In the genomic region with DNA sequence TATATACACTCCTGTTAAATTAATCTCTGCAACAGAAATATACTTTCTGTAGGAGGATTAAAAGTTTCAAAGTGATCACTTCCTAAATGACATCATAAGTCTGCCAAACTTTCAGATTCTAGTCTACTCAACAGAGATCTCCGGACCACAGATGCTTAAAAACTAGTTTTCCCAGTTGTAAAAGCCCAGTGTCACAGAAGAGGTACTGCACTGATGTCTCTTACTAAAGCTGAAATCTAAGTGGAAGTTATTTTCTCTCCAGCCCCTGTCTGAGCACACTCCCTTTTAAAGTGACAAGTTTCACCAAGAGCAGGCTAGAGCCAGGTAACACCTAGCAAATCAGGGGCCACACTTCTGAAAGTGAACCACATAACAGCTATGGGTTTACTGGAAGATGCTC, we compare ENCODE assay signal across 9 cellular contexts.
DNase-seq lines count a peak whose midpoint lies in the region; ATAC-seq, FAIRE-seq and TF ChIP-seq lines count a peak whose summit lies in the region.
"Had no signal": no experiment of that assay in that cellular context is flagged by ENCODE, and none has a peak within 500 bp of the region (broad histone marks: within the 10 kb centered on the region; RNA-seq: fewer than 3 reads in every experiment).

No MANE protein-coding gene starts in this region.

- H2BK5ac ChIP-seq in mesendoderm (ENCODE audit: low read length), result peak overlapping the region; percentile 12

- no peak overlapping the region for H3K9ac ChIP-seq in mesendoderm (ENCODE audit: low read length)

- no TSS peak for BruUV-seq in OCI-LY7 (replicated peaks; lab: Mats Ljungman, UMichigan)

- POLR2A ChIA-PET in OCI-LY7 (lab: Charles Lee), result interaction anchor here (1.0 kb wide), 1 partner anchor 43 kb away, joined by 3 read pairs; no protein-coding TSS in a partner anchor

- H3K56ac ChIP-seq in mesendoderm (ENCODE audit: low read length), result peak overlapping the region; percentile 19

- no peak overlapping the region for H3K4ac ChIP-seq in mesendoderm (ENCODE audit: low read depth, low read length)

- intact Hi-C loops in OCI-LY7 (cut with micrococcal nuclease; ENCODE audit: unreplicated experiment), result no loop called here

- H4K20me1 ChIP-seq in OCI-LY7 (ENCODE audit: insufficient read depth, low read length), result no peaks in the 10 kb centered on the region

- ATAC-seq in HG03432 (IDR thresholded peaks at IDR 0.05; ENCODE audit: unreplicated experiment), result peak; percentile 49

- H3K9me3 ChIP-seq in OCI-LY7 (ENCODE audit: low read length), result no peaks in the 10 kb centered on the region

- H2AK5ac ChIP-seq in mesendoderm (ENCODE audit: low read length), result no peak overlapping the region

- no peak overlapping the region for H3K23ac ChIP-seq in mesendoderm (ENCODE audit: low read length)

- H3K27ac ChIP-seq in mesendoderm (ENCODE audit: low read depth, low read length) (peak overlapping the region; percentile 66), OCI-LY7 (ENCODE audit: low read depth, low read length, poor library complexity, severe bottlenecking) (no peak overlapping the region)

- no peaks in the 10 kb centered on the region for H3K27me3 ChIP-seq in mesendoderm (ENCODE audit: insufficient read depth, low read length, poor library complexity)

- CTCF ChIA-PET in OCI-LY7 (lab: Charles Lee; ENCODE audit: unreplicated experiment), result no interaction called here

- no peak overlapping the region for H2AFZ ChIP-seq in OCI-LY7 (ENCODE audit: low read length)

- H2BK120ac ChIP-seq in mesendoderm (ENCODE audit: low read depth, low read length), result peak overlapping the region; percentile 67

- DNase-seq in ACHN, result peak; percentile 29
- no peak for DNase-seq in cardiac fibroblast (ENCODE audit: low read depth in 2 of 2)
- peak; percentile 56 for DNase-seq in mesendoderm
- no peak for DNase-seq in NCI-H2081 (lab: John Stamatoyannopoulos, UW)
- DNase-seq in frontal cortex (ENCODE audit: low spot score in 2 of 2), result no peak
- no peak for DNase-seq in SIG-M5 treated with dmso at 0.1 percent for 504 hours (lab: John Stamatoyannopoulos, UW; ENCODE audit: unreplicated experiment)
- DNase-seq in OCI-LY7 (ENCODE audit: low spot score), result no peak
- DNase-seq: activated CD8-positive, alpha-beta memory T cell treated with anti-CD3 and anti-CD28 coated beads, Interleukin-2, amount 50 U/mL, for 4 hours had no signal

- no peak overlapping the region for H4K8ac ChIP-seq in mesendoderm (ENCODE audit: low read depth, low read length)

- TF ChIP-seq CTCF in cardiac fibroblast (IDR thresholded peaks at IDR 0.05; ENCODE audit: low read depth, low read length), result peak; percentile 6
- TF ChIP-seq CTCF in OCI-LY7 (conservative IDR thresholded peaks at IDR 0.05; ENCODE audit: low read length), result no peak

- no peak for FAIRE-seq in frontal cortex (lab: Jason Lieb, UNC)

- H3K4me3 ChIP-seq in cardiac fibroblast (replicated peaks in 1 of 2; ENCODE audit: low read depth in 2 of 2, low read length in 2 of 2) (no peak overlapping the region), mesendoderm (ENCODE audit: low read length) (no peak overlapping the region), OCI-LY7 (ENCODE audit: low read depth, low read length, poor library complexity, severe bottlenecking) (no peak overlapping the region)

- peaks cover 6% of the 10 kb centered on the region for H3K79me1 ChIP-seq in mesendoderm (ENCODE audit: low read length)

- no peaks in the 10 kb centered on the region for H3K9me2 ChIP-seq in OCI-LY7 (ENCODE audit: insufficient read depth, low read length)

- no peak overlapping the region for H2BK15ac ChIP-seq in mesendoderm (replicated peaks; ENCODE audit: low read depth)

- H3K79me2 ChIP-seq in mesendoderm (ENCODE audit: control insufficient read depth, insufficient read depth, low read length) (peaks cover 8% of the 10 kb centered on the region), OCI-LY7 (ENCODE audit: insufficient read depth, low read depth, low read length) (no peaks in the 10 kb centered on the region)

- no peak overlapping the region for H4K5ac ChIP-seq in mesendoderm (ENCODE audit: low read length)

- WGBS in mesendoderm (ENCODE audit: extremely low coverage, insufficient coverage, low lambda C conversion rate), result no CpG with 5 or more reads among the region's 1 CpG

- in situ Hi-C loops in ACHN (cut with HindIII; ENCODE audit: low pct_ligation_motif_present, low pct_unique_long_range_greater_than_20kb, low sequenced_read_pairs), result no loop called here

- peak overlapping the region; percentile 80 for H3K18ac ChIP-seq in mesendoderm (ENCODE audit: low read length)

- peaks cover 10% of the 10 kb centered on the region for H3K4me1 ChIP-seq in mesendoderm (ENCODE audit: control insufficient read depth, low read depth, low read length)
- no peaks in the 10 kb centered on the region for H3K4me1 ChIP-seq in OCI-LY7 (ENCODE audit: insufficient read depth, low read length, poor library complexity, severe bottlenecking)

- H3K4me2 ChIP-seq in mesendoderm (ENCODE audit: low read length), result no peak overlapping the region
- no peak overlapping the region for H3K4me2 ChIP-seq in OCI-LY7 (ENCODE audit: low read length)

- no peaks in the 10 kb centered on the region for H3K36me3 ChIP-seq in mesendoderm (ENCODE audit: control insufficient read depth, insufficient read depth, low read length)
- no peaks in the 10 kb centered on the region for H3K36me3 ChIP-seq in OCI-LY7 (ENCODE audit: insufficient read depth, low read length)

Comparison
In these comparisons a context has a peak if more than half of its experiments do, and no peak if none do; other contexts are left out.
1. DNase-seq: peak in ACHN (single experiment) and mesendoderm (single experiment); none in cardiac fibroblast (0 of 2), NCI-H2081 (0 of 2), frontal cortex (0 of 2), SIG-M5 treated with dmso at 0.1 percent for 504 hours (single experiment) and OCI-LY7 (single experiment).